ENCODE assay signal across 39 cellular contexts in the genomic region with DNA sequence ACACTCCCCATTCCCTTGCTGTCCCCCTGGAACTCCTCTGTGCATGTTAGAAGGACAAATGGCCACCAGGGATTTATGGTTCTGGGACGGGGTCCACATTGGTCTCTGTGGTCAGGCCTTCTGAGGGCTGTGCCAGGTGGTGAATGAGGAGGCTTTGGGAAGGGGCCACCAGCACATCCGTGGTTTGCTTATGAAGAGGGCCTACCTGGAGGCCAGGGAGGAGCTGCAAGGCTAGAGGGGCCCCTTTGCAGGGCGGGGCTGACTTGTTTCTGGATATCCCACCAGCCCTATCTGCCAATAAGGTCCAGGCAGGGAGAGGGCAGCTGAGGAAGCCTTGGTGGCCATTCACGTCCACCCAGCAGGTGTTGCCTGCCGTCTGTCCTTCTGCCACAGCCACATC. TPM values are rescaled to one million over a fixed set of nuclear protein-coding genes. Genes with fewer than 3 reads are reported as not detected.
"Had no signal": no experiment of that assay in that cellular context is flagged by ENCODE, and none has a peak within 500 bp of the region (broad histone marks: within the 10 kb centered on the region; RNA-seq: fewer than 3 reads in every experiment).

No MANE protein-coding gene starts in this region.

- H3K27me3 Mint-ChIP-seq: activated B cell treated with CpG ODN at 0.5 μM for 24 hours; activated CD4-positive, alpha-beta memory T cell treated with anti-CD3 and anti-CD28 coated beads for 36 hours; activated CD4-positive, alpha-beta T cell treated with anti-CD3 and anti-CD28 coated beads, Interleukin-2, amount 10 ng/mL, durations not matched to agents 24 days and 14 days; activated CD8-positive, alpha-beta T cell treated with anti-CD3 and anti-CD28 coated beads for 36 hours; activated naive CD8-positive, alpha-beta T cell treated with anti-CD3 and anti-CD28 coated beads for 36 hours; activated T-helper 17 cell treated with anti-CD3 and anti-CD28 coated beads, Interleukin-2, amount 50 U/mL, for 72 hours had no signal

- H3K36me3 Mint-ChIP-seq: activated CD4-positive, alpha-beta memory T cell treated with anti-CD3 and anti-CD28 coated beads for 36 hours; activated naive CD4-positive, alpha-beta T cell treated with anti-CD3 and anti-CD28 coated beads, Interleukin-2, amount 50 U/mL, for 72 hours; activated naive CD8-positive, alpha-beta T cell treated with anti-CD3 and anti-CD28 coated beads for 36 hours had no signal

- H3K4me1 Mint-ChIP-seq: activated B cell treated with CpG ODN at 0.5 μM for 24 hours; activated CD4-positive, alpha-beta T cell treated with anti-CD3 and anti-CD28 coated beads, Interleukin-2, amount 10 ng/mL, durations not matched to agents 24 days and 14 days; activated naive CD8-positive, alpha-beta T cell treated with anti-CD3 and anti-CD28 coated beads for 36 hours; activated T-helper 17 cell treated with anti-CD3 and anti-CD28 coated beads, Interleukin-2, amount 50 U/mL, for 72 hours; central memory CD8-positive, alpha-beta T cell had no signal

- H3K27ac Mint-ChIP-seq: activated B cell treated with CpG ODN at 0.5 μM for 24 hours; activated CD4-positive, alpha-beta memory T cell treated with anti-CD3 and anti-CD28 coated beads for 36 hours; activated CD4-positive, alpha-beta T cell treated with anti-CD3 and anti-CD28 coated beads, Interleukin-2, amount 10 ng/mL, durations not matched to agents 24 days and 14 days; activated CD8-positive, alpha-beta T cell treated with anti-CD3 and anti-CD28 coated beads for 36 hours; activated naive CD4-positive, alpha-beta T cell treated with anti-CD3 and anti-CD28 coated beads for 36 hours; activated naive CD8-positive, alpha-beta T cell treated with anti-CD3 and anti-CD28 coated beads for 36 hours; activated T-cell treated with anti-CD3 and anti-CD28 coated beads, Interleukin-2, amount 50 U/mL, for 72 hours; activated T-helper 1 cell treated with anti-CD3 and anti-CD28 coated beads, Interleukin-12 subunit alpha, Interleukin-12 subunit beta, Interleukin-2, Interleukin-4 antibody, amounts not matched to agents 30 ng/mL and 10 ng/mL and 1 ng/mL, durations not matched to agents 14 hours and 24 hours and 36 hours; activated T-helper 17 cell treated with anti-CD3 and anti-CD28 coated beads, Interleukin-2, amount 50 U/mL, for 72 hours; T-helper 1 cell treated with Interleukin-12 subunit alpha and Interleukin-12 subunit beta and Interleukin-4 antibody, amounts not matched to agents 30 μg/mL and 1 μg/mL, for 36 hours; T-helper 2 cell treated with Interferon-gamma antibody and Interleukin-4, amounts not matched to agents 5 μg/mL and 100 μg/mL, for 36 hours had no signal

- H3K4me3 ChIP-seq: adrenal gland, ascending aorta, breast epithelium had no signal

- FAIRE-seq: TTC549 had no signal

- DNase-seq: activated B cell treated with CpG ODN at 0.5 μM for 24 hours; activated CD4-positive, alpha-beta memory T cell treated with anti-CD3 and anti-CD28 coated beads for 36 hours; activated CD4-positive, alpha-beta T cell treated with anti-CD3 and anti-CD28 coated beads for 4 hours; activated CD4-positive, alpha-beta T cell treated with anti-CD3 and anti-CD28 coated beads, Interleukin-2, amount 10 ng/mL, durations not matched to agents 24 days and 14 days; activated CD4-positive, alpha-beta T cell treated with anti-CD3 and anti-CD28 coated beads, Interleukin-2, amount 50 U/mL, for 1 hour; activated CD4-positive, alpha-beta T cell treated with anti-CD3 and anti-CD28 coated beads, Interleukin-2, amount 50 U/mL, for 4 hours; activated CD4-positive, CD25-positive, alpha-beta regulatory T cell treated with anti-CD3 and anti-CD28 coated beads, Interleukin-2, amount 50 U/mL, for 72 hours; activated CD8-positive, alpha-beta memory T cell treated with anti-CD3 and anti-CD28 coated beads, Interleukin-2, amount 50 U/mL, for 4 hours; activated CD8-positive, alpha-beta T cell treated with anti-CD3 and anti-CD28 coated beads for 36 hours; activated effector memory CD4-positive, alpha-beta T cell treated with anti-CD3 and anti-CD28 coated beads, Interleukin-2, amount 50 U/mL, for 16 hours; activated gamma-delta T cell treated with Interleukin-2 at 50 U/mL for 16 hours; activated naive CD4-positive, alpha-beta T cell; activated naive CD4-positive, alpha-beta T cell treated with anti-CD3 and anti-CD28 coated beads for 36 hours; activated naive CD4-positive, alpha-beta T cell treated with anti-CD3 and anti-CD28 coated beads, Interleukin-2, amount 50 U/mL, for 16 hours; activated naive CD8-positive, alpha-beta T cell treated with anti-CD3 and anti-CD28 coated beads for 36 hours; activated T-cell treated with anti-CD3 and anti-CD28 coated beads for 4 hours; activated T-cell treated with anti-CD3 and anti-CD28 coated beads, Interleukin-2, amount 50 U/mL, for 1 hour; activated T-cell treated with anti-CD3 and anti-CD28 coated beads, Interleukin-2, amount 50 U/mL, for 4 hours; activated T-cell treated with anti-CD3 and anti-CD28 coated beads, Interleukin-2, amount 50 U/mL, for 72 hours; adrenal gland; amniotic stem cell; brain microvascular endothelial cell; cerebellar nuclear complex; SW 1271; T-helper 1 cell; T-helper 2 cell; T-helper 9 cell had no signal

- H3K4me3 Mint-ChIP-seq: activated B cell treated with CpG ODN at 0.5 μM for 24 hours; activated CD4-positive, alpha-beta memory T cell treated with anti-CD3 and anti-CD28 coated beads for 36 hours; activated CD4-positive, alpha-beta T cell treated with anti-CD3 and anti-CD28 coated beads, Interleukin-2, amount 10 ng/mL, durations not matched to agents 24 days and 14 days; activated CD8-positive, alpha-beta T cell treated with anti-CD3 and anti-CD28 coated beads for 36 hours; activated naive CD4-positive, alpha-beta T cell treated with anti-CD3 and anti-CD28 coated beads for 36 hours; activated naive CD8-positive, alpha-beta T cell treated with anti-CD3 and anti-CD28 coated beads for 36 hours; activated T-cell treated with anti-CD3 and anti-CD28 coated beads, Interleukin-2, amount 50 U/mL, for 4 hours; activated T-cell treated with anti-CD3 and anti-CD28 coated beads, Interleukin-2, amount 50 U/mL, for 72 hours; activated T-helper 1 cell treated with anti-CD3 and anti-CD28 coated beads, Interleukin-12 subunit alpha, Interleukin-12 subunit beta, Interleukin-2, Interleukin-4 antibody, amounts not matched to agents 30 ng/mL and 10 ng/mL and 1 ng/mL, durations not matched to agents 14 hours and 24 hours and 36 hours; activated T-helper 17 cell treated with anti-CD3 and anti-CD28 coated beads, Interleukin-2, amount 50 U/mL, for 72 hours; central memory CD8-positive, alpha-beta T cell; T-helper 1 cell treated with Interleukin-12 subunit alpha and Interleukin-12 subunit beta and Interleukin-4 antibody, amounts not matched to agents 30 μg/mL and 1 μg/mL, for 36 hours; T-helper 2 cell treated with Interferon-gamma antibody and Interleukin-4, amounts not matched to agents 5 μg/mL and 100 μg/mL, for 36 hours had no signal

- H3K27ac ChIP-seq: adrenal gland, ascending aorta, brain microvascular endothelial cell, breast epithelium, VCaP had no signal

- H3K4me1 ChIP-seq: ascending aorta, breast epithelium had no signal

- ATAC-seq: activated CD8-positive, alpha-beta T cell treated with anti-CD3 and anti-CD28 coated beads for 36 hours; activated naive CD4-positive, alpha-beta T cell treated with anti-CD3 and anti-CD28 coated beads, Interleukin-2, amount 50 U/mL, for 72 hours; activated T-cell treated with anti-CD3 and anti-CD28 coated beads, Interleukin-2, amount 50 U/mL, for 4 hours; activated T-cell treated with anti-CD3 and anti-CD28 coated beads, Interleukin-2, amount 50 U/mL, for 72 hours; activated T-helper 17 cell treated with anti-CD3 and anti-CD28 coated beads, Interleukin-2, amount 50 U/mL, for 72 hours had no signal

- H3K36me3 ChIP-seq: adrenal gland, ascending aorta, brain microvascular endothelial cell, breast epithelium had no signal

- H3K27me3 ChIP-seq: adrenal gland, ascending aorta, brain microvascular endothelial cell, breast epithelium had no signal

- H3K9me3 Mint-ChIP-seq: activated B cell treated with CpG ODN at 0.5 μM for 24 hours; activated CD4-positive, alpha-beta memory T cell treated with anti-CD3 and anti-CD28 coated beads for 36 hours; activated CD4-positive, alpha-beta T cell treated with anti-CD3 and anti-CD28 coated beads, Interleukin-2, amount 10 ng/mL, durations not matched to agents 24 days and 14 days; activated CD8-positive, alpha-beta T cell treated with anti-CD3 and anti-CD28 coated beads for 36 hours; activated naive CD4-positive, alpha-beta T cell treated with anti-CD3 and anti-CD28 coated beads for 36 hours; activated naive CD4-positive, alpha-beta T cell treated with anti-CD3 and anti-CD28 coated beads, Interleukin-2, amount 50 U/mL, for 72 hours; activated naive CD8-positive, alpha-beta T cell treated with anti-CD3 and anti-CD28 coated beads for 36 hours; activated T-cell treated with anti-CD3 and anti-CD28 coated beads, Interleukin-2, amount 50 U/mL, for 4 hours; activated T-cell treated with anti-CD3 and anti-CD28 coated beads, Interleukin-2, amount 50 U/mL, for 72 hours; activated T-helper 1 cell treated with anti-CD3 and anti-CD28 coated beads, Interleukin-12 subunit alpha, Interleukin-12 subunit beta, Interleukin-2, Interleukin-4 antibody, amounts not matched to agents 30 ng/mL and 10 ng/mL and 1 ng/mL, durations not matched to agents 14 hours and 24 hours and 36 hours; activated T-helper 17 cell treated with anti-CD3 and anti-CD28 coated beads, Interleukin-2, amount 50 U/mL, for 72 hours; central memory CD8-positive, alpha-beta T cell; T-helper 1 cell treated with Interleukin-12 subunit alpha and Interleukin-12 subunit beta and Interleukin-4 antibody, amounts not matched to agents 30 μg/mL and 1 μg/mL, for 36 hours; T-helper 2 cell treated with Interferon-gamma antibody and Interleukin-4, amounts not matched to agents 5 μg/mL and 100 μg/mL, for 36 hours had no signal

- H3K9me3 ChIP-seq: adrenal gland, ascending aorta, breast epithelium had no signal

RNA-seq across cellular contexts. Expression of gene KCNA10, which starts 24.9 kb away (rescaled TPM):
- total RNA-seq: activated B cell treated with CpG ODN at 0.5 μM for 24 hours; activated CD4-positive, alpha-beta memory T cell treated with anti-CD3 and anti-CD28 coated beads for 36 hours; activated CD4-positive, alpha-beta T cell treated with anti-CD3 and anti-CD28 coated beads, Interleukin-2, amount 10 ng/mL, durations not matched to agents 24 days and 14 days; activated CD8-positive, alpha-beta memory T cell treated with anti-CD3 and anti-CD28 coated beads for 36 hours; activated CD8-positive, alpha-beta T cell treated with anti-CD3 and anti-CD28 coated beads for 36 hours; activated naive CD4-positive, alpha-beta T cell treated with anti-CD3 and anti-CD28 coated beads for 36 hours; activated naive CD4-positive, alpha-beta T cell treated with anti-CD3 and anti-CD28 coated beads, Interleukin-2, amount 50 U/mL, for 72 hours; activated naive CD8-positive, alpha-beta T cell treated with anti-CD3 and anti-CD28 coated beads for 36 hours; activated T-cell treated with anti-CD3 and anti-CD28 coated beads, Interleukin-2, amount 50 U/mL, for 4 hours; activated T-cell treated with anti-CD3 and anti-CD28 coated beads, Interleukin-2, amount 50 U/mL, for 72 hours; activated T-helper 1 cell treated with anti-CD3 and anti-CD28 coated beads, Interleukin-12 subunit alpha, Interleukin-12 subunit beta, Interleukin-2, Interleukin-4 antibody, amounts not matched to agents 30 ng/mL and 10 ng/mL and 1 ng/mL, durations not matched to agents 14 hours and 24 hours and 36 hours; activated T-helper 17 cell treated with anti-CD3 and anti-CD28 coated beads, Interleukin-2, amount 50 U/mL, for 72 hours; adrenal gland; ascending aorta; breast epithelium; cardiac septum had no signal
- polyA plus RNA-seq: adrenal gland had no signal

RNA-seq across cellular contexts. Expression of gene PROK1, which starts 43.1 kb away (rescaled TPM):
- total RNA-seq: activated B cell treated with CpG ODN at 0.5 μM for 24 hours; activated CD4-positive, alpha-beta memory T cell treated with anti-CD3 and anti-CD28 coated beads for 36 hours; activated CD4-positive, alpha-beta T cell treated with anti-CD3 and anti-CD28 coated beads, Interleukin-2, amount 10 ng/mL, durations not matched to agents 24 days and 14 days; activated CD8-positive, alpha-beta memory T cell treated with anti-CD3 and anti-CD28 coated beads for 36 hours; activated CD8-positive, alpha-beta T cell treated with anti-CD3 and anti-CD28 coated beads for 36 hours; activated naive CD4-positive, alpha-beta T cell treated with anti-CD3 and anti-CD28 coated beads for 36 hours; activated naive CD4-positive, alpha-beta T cell treated with anti-CD3 and anti-CD28 coated beads, Interleukin-2, amount 50 U/mL, for 72 hours; activated naive CD8-positive, alpha-beta T cell treated with anti-CD3 and anti-CD28 coated beads for 36 hours; activated T-cell treated with anti-CD3 and anti-CD28 coated beads, Interleukin-2, amount 50 U/mL, for 4 hours; activated T-helper 1 cell treated with anti-CD3 and anti-CD28 coated beads, Interleukin-12 subunit alpha, Interleukin-12 subunit beta, Interleukin-2, Interleukin-4 antibody, amounts not matched to agents 30 ng/mL and 10 ng/mL and 1 ng/mL, durations not matched to agents 14 hours and 24 hours and 36 hours; activated T-helper 17 cell treated with anti-CD3 and anti-CD28 coated beads, Interleukin-2, amount 50 U/mL, for 72 hours; ascending aorta had no signal
